In the genomic region with DNA sequence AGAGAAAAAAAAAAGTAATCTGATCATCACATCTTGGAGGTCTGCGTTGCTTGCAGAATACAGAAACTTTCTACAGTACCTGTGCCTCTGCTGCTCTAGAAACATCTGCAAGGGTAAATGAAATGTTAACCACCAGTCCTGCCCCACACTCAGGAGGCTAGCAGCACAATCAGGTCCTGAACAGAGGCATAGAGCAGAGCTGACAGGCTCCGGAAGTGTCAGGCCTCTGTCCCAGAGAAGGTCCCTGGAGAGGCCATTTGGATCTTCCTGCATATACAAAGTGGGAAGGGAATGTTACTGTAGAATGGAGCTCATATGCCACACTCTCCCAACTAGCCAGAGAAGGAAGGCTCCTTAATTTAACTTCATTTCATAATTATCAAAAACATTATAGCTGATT, we compare ENCODE assay signal across 20 cellular contexts. TPM values are rescaled to one million over a fixed set of nuclear protein-coding genes. Genes with fewer than 3 reads are reported as not detected.
"Had no signal": no experiment of that assay in that cellular context is flagged by ENCODE, and none has a peak within 500 bp of the region (broad histone marks: within the 10 kb centered on the region; RNA-seq: fewer than 3 reads in every experiment).

No MANE protein-coding gene starts in this region.

- H3K27ac ChIP-seq: body of pancreas, hepatocyte, lower lobe of right lung had no signal

- H3K4me2 ChIP-seq: hepatocyte had no signal

- H2AFZ ChIP-seq: hepatocyte had no signal

- H3K79me2 ChIP-seq: hepatocyte had no signal

- H3K36me3 Mint-ChIP-seq: activated CD8-positive, alpha-beta memory T cell treated with anti-CD3 and anti-CD28 coated beads, Interleukin-2, amount 10 ng/mL, durations not matched to agents 7 days and 5 days; activated naive CD8-positive, alpha-beta T cell treated with anti-CD3 and anti-CD28 coated beads for 36 hours; mesothelial cell of epicardium; natural killer cell treated with Interleukin-12 subunit alpha and Interleukin-12 subunit beta and Interleukin-15 and Interleukin-18, amount 100 ng/mL, for 72 hours; T-cell; type B pancreatic cell had no signal

- H3K4me1 Mint-ChIP-seq: mesothelial cell of epicardium; stimulated activated naive CD8-positive, alpha-beta T cell treated with anti-CD3 and anti-CD28 coated beads, Interleukin-15, amount 100 ng/mL, for 72 hours had no signal

- H3K4me3 ChIP-seq: body of pancreas, hepatocyte, lower lobe of right lung had no signal

- H3K36me3 ChIP-seq: lower lobe of right lung had no signal

- H3K9me3 ChIP-seq: body of pancreas, lower lobe of right lung had no signal

- H3K9me3 Mint-ChIP-seq: activated B cell treated with CpG ODN at 0.5 μM for 24 hours; activated CD4-positive, alpha-beta memory T cell treated with anti-CD3 and anti-CD28 coated beads, Interleukin-2, amount 10 ng/mL, durations not matched to agents 7 days and 5 days; activated naive CD8-positive, alpha-beta T cell treated with anti-CD3 and anti-CD28 coated beads for 36 hours; natural killer cell treated with Interleukin-12 subunit alpha and Interleukin-12 subunit beta and Interleukin-15 and Interleukin-18, amount 100 ng/mL, for 72 hours; stimulated activated naive CD8-positive, alpha-beta T cell treated with anti-CD3 and anti-CD28 coated beads, Interleukin-15, amount 100 ng/mL, for 72 hours; T-cell; type B pancreatic cell had no signal

- FAIRE-seq: colon had no signal

- H3K27ac Mint-ChIP-seq: activated B cell treated with CpG ODN at 0.5 μM for 24 hours; activated CD4-positive, alpha-beta memory T cell treated with anti-CD3 and anti-CD28 coated beads, Interleukin-2, amount 10 ng/mL, durations not matched to agents 7 days and 5 days; activated CD8-positive, alpha-beta memory T cell treated with anti-CD3 and anti-CD28 coated beads, Interleukin-2, amount 10 ng/mL, durations not matched to agents 7 days and 5 days; activated naive CD8-positive, alpha-beta T cell treated with anti-CD3 and anti-CD28 coated beads for 36 hours; mesothelial cell of epicardium; natural killer cell treated with Interleukin-12 subunit alpha and Interleukin-12 subunit beta and Interleukin-15 and Interleukin-18, amount 100 ng/mL, for 72 hours; stimulated activated naive CD8-positive, alpha-beta T cell treated with anti-CD3 and anti-CD28 coated beads, Interleukin-15, amount 100 ng/mL, for 72 hours; T-cell; type B pancreatic cell had no signal

- ATAC-seq: activated CD8-positive, alpha-beta memory T cell treated with anti-CD3 and anti-CD28 coated beads, Interleukin-2, amount 10 ng/mL, durations not matched to agents 7 days and 5 days; body of pancreas; lower lobe of right lung; natural killer cell treated with Interleukin-12 subunit alpha and Interleukin-12 subunit beta and Interleukin-15 and Interleukin-18, amount 100 ng/mL, for 72 hours; stimulated activated naive CD8-positive, alpha-beta T cell treated with anti-CD3 and anti-CD28 coated beads, Interleukin-15, amount 100 ng/mL, for 72 hours; T-cell had no signal

- DNase-seq: activated B cell treated with CpG ODN at 0.5 μM for 24 hours; activated CD4-positive, alpha-beta memory T cell treated with anti-CD3 and anti-CD28 coated beads, Interleukin-2, amount 10 ng/mL, durations not matched to agents 7 days and 5 days; activated CD4-positive, alpha-beta T cell treated with anti-CD3 and anti-CD28 coated beads for 4 hours; activated CD8-positive, alpha-beta memory T cell treated with anti-CD3 and anti-CD28 coated beads, Interleukin-2, amount 10 ng/mL, durations not matched to agents 7 days and 5 days; activated naive CD8-positive, alpha-beta T cell treated with anti-CD3 and anti-CD28 coated beads for 36 hours; amygdala; body of pancreas; central memory CD4-positive, alpha-beta T cell; effector CD4-positive, alpha-beta T cell; lower lobe of right lung; posterior cingulate gyrus; retina; stimulated activated CD4-positive, alpha-beta T cell treated with anti-CD3 and anti-CD28 coated beads, Interleukin-4, amount 100 ng/mL, for 1 hour; stimulated activated naive CD8-positive, alpha-beta T cell treated with anti-CD3 and anti-CD28 coated beads, Interleukin-15, amount 100 ng/mL, for 72 hours; T-cell had no signal

- H3K4me3 Mint-ChIP-seq: activated B cell treated with CpG ODN at 0.5 μM for 24 hours; activated CD4-positive, alpha-beta memory T cell treated with anti-CD3 and anti-CD28 coated beads, Interleukin-2, amount 10 ng/mL, durations not matched to agents 7 days and 5 days; activated CD8-positive, alpha-beta memory T cell treated with anti-CD3 and anti-CD28 coated beads, Interleukin-2, amount 10 ng/mL, durations not matched to agents 7 days and 5 days; activated naive CD8-positive, alpha-beta T cell treated with anti-CD3 and anti-CD28 coated beads for 36 hours; mesothelial cell of epicardium; natural killer cell treated with Interleukin-12 subunit alpha and Interleukin-12 subunit beta and Interleukin-15 and Interleukin-18, amount 100 ng/mL, for 72 hours; stimulated activated naive CD8-positive, alpha-beta T cell treated with anti-CD3 and anti-CD28 coated beads, Interleukin-15, amount 100 ng/mL, for 72 hours; T-cell; type B pancreatic cell had no signal

- H3K27me3 ChIP-seq: body of pancreas had no signal

RNA-seq across cellular contexts. Expression of a gene that starts 7.2 kb away (rescaled TPM):
- total RNA-seq: activated CD4-positive, alpha-beta memory T cell treated with anti-CD3 and anti-CD28 coated beads, Interleukin-2, amount 10 ng/mL, durations not matched to agents 7 days and 5 days; natural killer cell treated with Interleukin-12 subunit alpha and Interleukin-12 subunit beta and Interleukin-15 and Interleukin-18, amount 100 ng/mL, for 72 hours had no signal
